ENCODE assay signal across 13 cellular contexts in the genomic region with DNA sequence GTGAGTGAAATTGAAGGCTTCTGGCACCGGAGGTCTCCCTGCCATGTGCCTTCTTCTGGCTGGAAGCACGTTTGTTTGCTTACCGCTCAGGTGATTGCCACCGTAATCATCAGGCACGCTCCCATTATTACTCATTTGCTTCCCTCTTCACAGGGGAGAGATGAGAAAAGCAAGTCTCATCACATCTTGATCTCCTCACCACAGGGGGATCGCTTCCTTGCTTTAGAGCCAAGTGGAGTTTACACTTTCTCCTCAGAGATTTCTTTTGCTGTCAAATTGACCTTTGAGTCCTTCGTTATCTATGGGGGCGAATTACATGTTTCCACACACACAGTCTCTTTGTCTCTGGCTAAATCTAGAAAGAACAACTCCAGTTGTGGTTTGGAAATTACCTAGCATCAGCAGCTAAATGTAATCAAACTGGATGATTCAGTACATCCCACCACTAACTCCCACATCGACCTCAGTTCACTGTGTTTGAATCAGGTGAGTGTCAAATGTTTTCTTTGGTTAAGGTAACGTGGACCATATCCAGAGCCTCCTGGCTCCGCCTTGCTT.
DNase-seq lines count a peak whose midpoint lies in the region; ATAC-seq and TF ChIP-seq lines count a peak whose summit lies in the region.
"Had no signal": no experiment of that assay in that cellular context is flagged by ENCODE, and none has a peak within 500 bp of the region (broad histone marks: within the 10 kb centered on the region; RNA-seq: fewer than 3 reads in every experiment).

No MANE protein-coding gene starts in this region.

- no peak for TF ChIP-seq CTCF in GM20000 (IDR thresholded peaks at IDR 0.05; ENCODE audit: extremely low read depth, missing control alignments)
- no peak for TF ChIP-seq CTCF in hepatocyte (IDR thresholded peaks at IDR 0.05; ENCODE audit: poor library complexity)
- no peak for TF ChIP-seq CTCF in ascending aorta (IDR thresholded peaks at IDR 0.05)

- H3K4me3 ChIP-seq in hepatocyte = no peak overlapping the region
- no peak overlapping the region for H3K4me3 ChIP-seq in ascending aorta
- H3K4me3 ChIP-seq: BLaER1 treated with 17β-estradiol and CSF1 and Interleukin-3, amounts not matched to agents 10 nM and 100 nM had no signal

- H3K4me2 ChIP-seq in hepatocyte = peak overlapping the region; percentile 55
- H3K4me2 ChIP-seq: BLaER1 treated with 17β-estradiol and CSF1 and Interleukin-3, amounts not matched to agents 10 nM and 100 nM had no signal

- H3K27ac ChIP-seq in hepatocyte (peak overlapping the region; percentile 37), ascending aorta (no peak overlapping the region)
- H3K27ac ChIP-seq: BLaER1 treated with 17β-estradiol and CSF1 and Interleukin-3, amounts not matched to agents 10 nM and 100 nM had no signal

- H3K36me3 ChIP-seq in hepatocyte (replicated peaks; ENCODE audit: insufficient read depth, low read depth) (no peaks in the 10 kb centered on the region), ascending aorta (no peaks in the 10 kb centered on the region)
- H3K36me3 ChIP-seq: BLaER1 treated with 17β-estradiol and CSF1 and Interleukin-3, amounts not matched to agents 10 nM and 100 nM had no signal

- H4K20me1 ChIP-seq in hepatocyte (ENCODE audit: insufficient read depth, poor library complexity, severe bottlenecking) = no peaks in the 10 kb centered on the region
- H4K20me1 ChIP-seq: BLaER1 treated with 17β-estradiol and CSF1 and Interleukin-3, amounts not matched to agents 10 nM and 100 nM had no signal

- H3K79me2 ChIP-seq in hepatocyte = no peaks in the 10 kb centered on the region

- no peak overlapping the region for H2AFZ ChIP-seq in hepatocyte

- DNase-seq in DMS53 (lab: John Stamatoyannopoulos, UW) (peak; percentile 39), GM20000 (ENCODE audit: low spot score) (peak; percentile 8), NCI-H1105 (lab: John Stamatoyannopoulos, UW) (peak; percentile 64), hepatocyte (ENCODE audit: low spot score) (peak; percentile 46), pons (ENCODE audit: low spot score) (no peak), NCI-H1694 treated with DMSO at 0.1 percent for 48 hours (lab: John Stamatoyannopoulos, UW) (no peak), ascending aorta (ENCODE audit: low spot score in 2 of 2) (no peak)
- DNase-seq: activated CD4-positive, alpha-beta T cell treated with anti-CD3 and anti-CD28 coated beads for 4 hours; HCEC 1CT; NCI-H2029 treated with DMSO at 0.1 percent for 48 hours; substantia nigra had no signal

- intact Hi-C loops in ascending aorta (cut with DNase I) = no loop called here

- no peaks in the 10 kb centered on the region for H3K27me3 ChIP-seq in hepatocyte
- no peaks in the 10 kb centered on the region for H3K27me3 ChIP-seq in ascending aorta
- H3K27me3 ChIP-seq: BLaER1 treated with 17β-estradiol and CSF1 and Interleukin-3, amounts not matched to agents 10 nM and 100 nM had no signal

- H3K4me1 ChIP-seq in hepatocyte (ENCODE audit: insufficient read depth) (no peaks in the 10 kb centered on the region), ascending aorta (no peaks in the 10 kb centered on the region)

- H3K9me3 ChIP-seq in hepatocyte (ENCODE audit: low read depth) = no peaks in the 10 kb centered on the region
- no peaks in the 10 kb centered on the region for H3K9me3 ChIP-seq in ascending aorta
- H3K9me3 ChIP-seq: BLaER1 treated with 17β-estradiol and CSF1 and Interleukin-3, amounts not matched to agents 10 nM and 100 nM had no signal

- WGBS in hepatocyte (ENCODE audit: low lambda C conversion rate, missing lambda C conversion rate) = 49% methylated on average over 11 of the region's 11 CpGs

- no peaks in the 10 kb centered on the region for H3K9me2 ChIP-seq in hepatocyte (replicated peaks; ENCODE audit: insufficient read depth)

- no peak for ATAC-seq in HG03175 (IDR thresholded peaks at IDR 0.05; ENCODE audit: unreplicated experiment)

Comparison
In these comparisons a context has a peak if more than half of its experiments do, and no peak if none do; other contexts are left out.
1. DNase-seq: peak in DMS53 (single experiment), GM20000 (single experiment), NCI-H1105 (single experiment) and hepatocyte (single experiment); none in pons (single experiment), NCI-H1694 treated with DMSO at 0.1 percent for 48 hours (single experiment) and ascending aorta (0 of 2).